In the genomic region with DNA sequence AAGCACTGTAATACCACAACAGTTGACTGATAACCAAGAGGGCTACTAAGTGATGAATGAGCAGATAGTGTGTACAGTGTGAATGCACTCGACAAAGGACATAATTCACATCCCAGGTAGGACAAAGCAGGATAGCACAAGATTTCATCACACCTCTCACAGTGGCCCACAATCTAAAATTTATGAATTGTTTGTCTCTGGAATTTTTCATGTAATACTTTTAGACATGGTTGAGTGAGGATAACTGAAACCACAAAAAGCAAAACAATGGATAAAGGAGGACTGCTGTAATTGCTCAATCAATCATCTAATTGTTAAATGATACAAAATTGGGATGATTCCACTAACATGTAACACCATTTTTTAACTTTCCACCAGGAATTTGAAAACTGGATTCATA, we compare ENCODE assay signal across 24 cellular contexts.
A peak's percentile ranks its signal among the peaks of the same experiment; 100 is the strongest.
DNase-seq lines count a peak whose midpoint lies in the region; ATAC-seq and TF ChIP-seq lines count a peak whose summit lies in the region.
"Had no signal": no experiment of that assay in that cellular context is flagged by ENCODE, and none has a peak within 500 bp of the region (broad histone marks: within the 10 kb centered on the region; RNA-seq: fewer than 3 reads in every experiment).

No MANE protein-coding gene starts in this region.

- peak; percentile 22 for DNase-seq in Caki2 (ENCODE audit: low read depth)
- peak; percentile 3 for DNase-seq in M059J (ENCODE audit: low read depth)
- peak; percentile 52 for DNase-seq in amniotic epithelial cell (ENCODE audit: low read depth)
- peak; percentile 9 for DNase-seq in astrocyte of the cerebellum (ENCODE audit: low read depth)
- no peak for DNase-seq in substantia nigra (lab: John Stamatoyannopoulos, UW)
- DNase-seq: AML-193; Caco-2; CD4-positive, alpha-beta T cell; CD8-positive, alpha-beta T cell; DMS 273 treated with DMSO at 0.1 percent for 48 hours; DMS153; DMS53; DMS79; DND-41; EL; GDM1 had no signal

- in situ Hi-C loops in Caki2 (cut with HindIII; ENCODE audit: low pct_unique_long_range_greater_than_20kb, low sequenced_read_pairs) (no loop called here), astrocyte of the cerebellum (cut with HindIII; ENCODE audit: low sequenced_read_pairs) (no loop called here)

- no peak overlapping the region for H3K27ac ChIP-seq in substantia nigra (ENCODE audit: low read depth, low read length, poor library complexity, severe bottlenecking)
- H3K27ac ChIP-seq: 22Rv1; A549; BLaER1 treated with 17β-estradiol and CSF1 and Interleukin-3, amounts not matched to agents 10 nM and 100 nM; C4-2B had no signal

- no peak overlapping the region for H3K4me3 ChIP-seq in astrocyte of the cerebellum (ENCODE audit: low read depth, low read length)
- H3K4me3 ChIP-seq: A549; BLaER1 treated with 17β-estradiol and CSF1 and Interleukin-3, amounts not matched to agents 10 nM and 100 nM; GM12878 had no signal

- ATAC-seq in HG03354 (IDR thresholded peaks at IDR 0.05; ENCODE audit: poor library complexity, severe bottlenecking, unreplicated experiment) (no peak), HG03095 (IDR thresholded peaks at IDR 0.05; ENCODE audit: unreplicated experiment) (no peak), HG03025 (IDR thresholded peaks at IDR 0.05; ENCODE audit: low FRiP score, unreplicated experiment) (no peak)
- ATAC-seq: A549; CD8-positive, alpha-beta T cell; GM12878 had no signal

- TF ChIP-seq CTCF in astrocyte of the cerebellum (IDR thresholded peaks at IDR 0.05; ENCODE audit: low read depth, low read length, missing control alignments), result no peak

Comparison
In these comparisons a context has a peak if more than half of its experiments do, and no peak if none do; other contexts are left out.
1. DNase-seq: peak in Caki2 (single experiment), M059J (single experiment), amniotic epithelial cell (single experiment) and astrocyte of the cerebellum (single experiment); none in substantia nigra (0 of 49).